15 cellular contexts compared by ENCODE assay signal in the genomic region with DNA sequence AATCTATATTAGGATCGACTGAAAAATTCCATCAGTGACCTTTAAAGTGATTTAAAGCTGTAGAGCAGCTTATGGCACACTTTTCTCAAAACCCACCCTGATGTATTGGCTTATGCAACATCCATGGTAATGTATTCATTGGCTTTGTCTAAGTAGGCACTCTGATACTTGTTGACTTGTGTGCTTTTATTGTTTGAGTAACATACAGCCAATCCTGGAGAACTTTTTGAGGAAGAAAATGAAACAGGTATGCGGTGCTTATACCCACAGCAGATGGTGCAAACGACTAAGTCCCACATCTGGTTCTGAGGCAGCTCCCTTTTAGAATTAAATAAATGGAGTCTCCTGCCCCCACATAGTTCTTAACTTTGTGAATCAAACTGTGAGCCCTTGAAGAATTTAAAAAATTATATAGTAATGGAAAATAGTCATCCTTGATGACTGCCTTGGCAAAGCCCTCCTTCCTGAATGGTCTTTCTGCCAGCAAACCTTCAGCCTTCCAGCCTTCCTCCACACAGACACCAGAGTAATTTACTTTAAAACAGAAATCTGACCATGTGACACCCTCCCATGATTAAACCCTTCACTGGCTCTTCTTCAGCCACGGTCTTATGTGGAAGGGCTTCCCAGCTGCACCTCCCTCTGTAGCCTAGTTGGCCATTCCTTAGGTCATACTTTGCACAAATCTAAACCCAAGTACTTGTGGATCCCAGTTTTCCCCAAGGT.
DNase-seq lines count a peak whose midpoint lies in the region; ATAC-seq and TF ChIP-seq lines count a peak whose summit lies in the region.
"Had no signal": no experiment of that assay in that cellular context is flagged by ENCODE, and none has a peak within 500 bp of the region (broad histone marks: within the 10 kb centered on the region; RNA-seq: fewer than 3 reads in every experiment).

No MANE protein-coding gene starts in this region.

- TF ChIP-seq POLR2A in sigmoid colon (IDR thresholded peaks at IDR 0.05): no peak

- H4K20me1 ChIP-seq in BLaER1 treated with 17β-estradiol and CSF1 and Interleukin-3, amounts not matched to agents 10 nM and 100 nM: peaks cover 0 to 26% (median 0%) of the 10 kb centered on the region in 11 experiments; a peak in 10 of 22 replicates

- TF ChIP-seq CTCF in ascending aorta (IDR thresholded peaks at IDR 0.05): no peak
- TF ChIP-seq CTCF in sigmoid colon (IDR thresholded peaks at IDR 0.05): no peak

- DNase-seq in ascending aorta (ENCODE audit: low spot score in 2 of 2) (no peak), Right ventricle myocardium superior (no peak), sigmoid colon (no peak), NCI-H1105 treated with DMSO at 0.1 percent for 48 hours (lab: John Stamatoyannopoulos, UW) (no peak)
- no peak for DNase-seq in stimulated activated CD4-positive, alpha-beta T cell treated with anti-CD3 and anti-CD28 coated beads, Interleukin-4, amount 100 ng/mL, for 24 hours
- DNase-seq: activated CD4-positive, alpha-beta T cell treated with anti-CD3 and anti-CD28 coated beads, Interleukin-2, amount 10 ng/mL, durations not matched to agents 7 days and 5 days; DMS79 treated with DMSO at 0.1 percent for 48 hours; NCI-H1417; NCI-H526 treated with DMSO at 0.1 percent for 48 hours had no signal

- TF ChIP-seq EP300 in sigmoid colon (IDR thresholded peaks at IDR 0.05): no peak

- H3K9ac ChIP-seq in BLaER1 treated with 17β-estradiol and CSF1 and Interleukin-3, amounts not matched to agents 10 nM and 100 nM: no peak overlapping the region

- peak; percentile 14 for ATAC-seq in Right ventricle myocardium superior (ENCODE audit: poor library complexity)
- no peak for ATAC-seq in HG03442 (IDR thresholded peaks at IDR 0.05; ENCODE audit: unreplicated experiment)
- no peak for ATAC-seq in HG02763 (IDR thresholded peaks at IDR 0.05; ENCODE audit: unreplicated experiment)
- ATAC-seq: GM12878, HepG2 had no signal

- H3K27ac ChIP-seq in BLaER1 treated with 17β-estradiol and CSF1 and Interleukin-3, amounts not matched to agents 10 nM and 100 nM: peak overlapping the region in 2 of 11 experiments; percentile 6 to 27; a peak in 4 of 22 replicates
- H3K27ac ChIP-seq in ascending aorta: peak overlapping the region; percentile 41 to 68
- H3K27ac ChIP-seq in sigmoid colon: peak overlapping the region in 3 of 4 donors; percentile 21 to 67 (median 41)
- H3K27ac ChIP-seq: C4-2B had no signal

- peaks cover 90 to 100% (median 99%) of the 10 kb centered on the region in 11 experiments for H3K36me3 ChIP-seq in BLaER1 treated with 17β-estradiol and CSF1 and Interleukin-3, amounts not matched to agents 10 nM and 100 nM
- H3K36me3 ChIP-seq in ascending aorta: peaks cover 39 to 87% of the 10 kb centered on the region in 2 donors
- H3K36me3 ChIP-seq in sigmoid colon: peaks cover 0 to 69% (median 14%) of the 10 kb centered on the region in 4 donors

- intact Hi-C loops in ascending aorta (cut with DNase I): no loop called here
- intact Hi-C loops in Right ventricle myocardium superior (cut with DNase I): no loop called here
- intact Hi-C loops in sigmoid colon (cut with DNase I): no loop called here

- WGBS in sigmoid colon, 2 donors: 65 to 79% methylated on average over 4 of the region's 4 CpGs

- no peaks in the 10 kb centered on the region; a peak in 1 of 22 replicates for H3K27me3 ChIP-seq in BLaER1 treated with 17β-estradiol and CSF1 and Interleukin-3, amounts not matched to agents 10 nM and 100 nM
- H3K27me3 ChIP-seq in ascending aorta (no peaks in the 10 kb centered on the region), sigmoid colon (no peaks in the 10 kb centered on the region)

- H3K4me3 ChIP-seq in BLaER1 treated with 17β-estradiol and CSF1 and Interleukin-3, amounts not matched to agents 10 nM and 100 nM: no peak overlapping the region
- H3K4me3 ChIP-seq in ascending aorta (no peak overlapping the region), sigmoid colon (no peak overlapping the region)
- H3K4me3 ChIP-seq: GM12878 had no signal

- H3K4me2 ChIP-seq in BLaER1 treated with 17β-estradiol and CSF1 and Interleukin-3, amounts not matched to agents 10 nM and 100 nM: peak overlapping the region in 6 of 11 experiments; percentile 8 to 50 (median 36); a peak in 9 of 22 replicates

- no peaks in the 10 kb centered on the region; a peak in 1 of 22 replicates for H3K9me3 ChIP-seq in BLaER1 treated with 17β-estradiol and CSF1 and Interleukin-3, amounts not matched to agents 10 nM and 100 nM (replicated peaks in 1 of 11)
- no peaks in the 10 kb centered on the region for H3K9me3 ChIP-seq in ascending aorta
- H3K9me3 ChIP-seq in sigmoid colon: no peaks in the 10 kb centered on the region

- peaks cover 0 to 28% (median 11%) of the 10 kb centered on the region in 10 experiments; a peak in 13 of 20 replicates for H3K4me1 ChIP-seq in BLaER1 treated with 17β-estradiol and CSF1 and Interleukin-3, amounts not matched to agents 10 nM and 100 nM
- peaks cover 0 to 3% of the 10 kb centered on the region in 2 donors for H3K4me1 ChIP-seq in ascending aorta
- peaks cover 0 to 14% (median 4%) of the 10 kb centered on the region in 4 donors for H3K4me1 ChIP-seq in sigmoid colon
